19 cellular contexts compared by ENCODE assay signal in genomic region chr22:30861688-30862552, GRCh38.
DNase-seq lines count a peak whose midpoint lies in the region; ATAC-seq, FAIRE-seq and TF ChIP-seq lines count a peak whose summit lies in the region.
"Had no signal": no experiment of that assay in that cellular context is flagged by ENCODE, and none has a peak within 500 bp of the region (broad histone marks: within the 10 kb centered on the region; RNA-seq: fewer than 3 reads in every experiment).

No MANE protein-coding gene starts in this region.

- no peak for ATAC-seq in T-helper 17 cell
- ATAC-seq: activated CD8-positive, alpha-beta T cell treated with anti-CD3 and anti-CD28 coated beads for 36 hours; heart left ventricle; K562 had no signal

- H3K9me3 ChIP-seq in T-helper 17 cell (ENCODE audit: control insufficient read depth, low read length, poor library complexity, severe bottlenecking): no peaks in the 10 kb centered on the region
- H3K9me3 ChIP-seq: heart left ventricle, sigmoid colon had no signal

- no peak for FAIRE-seq in GM12892 (lab: Jason Lieb, UNC)
- FAIRE-seq in urothelium cell line (lab: Jason Lieb, UNC): no peak
- FAIRE-seq: endometrium, H54, K562 had no signal

- H3K27ac Mint-ChIP-seq in T-helper 17 cell: no peak overlapping the region
- H3K27ac Mint-ChIP-seq: activated CD8-positive, alpha-beta T cell treated with anti-CD3 and anti-CD28 coated beads for 36 hours; dendritic cell treated with granulocyte-macrophage colony-stimulating factor and Interleukin-4, amounts not matched to agents 40 ng/mL and 50 ng/mL, for 4 days; nephron had no signal

- H3K4me1 Mint-ChIP-seq in T-helper 17 cell: no peaks in the 10 kb centered on the region
- H3K4me1 Mint-ChIP-seq: nephron had no signal

- DNase-seq in GM12892 (ENCODE audit: insufficient read length): peak; percentile 10
- no peak for DNase-seq in T-helper 17 cell
- DNase-seq in mesenteric fat pad (ENCODE audit: low spot score): peak; percentile 62
- DNase-seq in urothelium cell line (ENCODE audit: low spot score): peak; percentile 1
- DNase-seq in retina: no peak
- DNase-seq in NOMO-1 (lab: John Stamatoyannopoulos, UW; ENCODE audit: unreplicated experiment in 2 of 2): no peak
- DNase-seq in stimulated activated naive CD4-positive, alpha-beta T cell treated with Interleukin-2 at 50 U/mL for 16 hours (lab: John Stamatoyannopoulos, UW): no peak
- DNase-seq: activated CD8-positive, alpha-beta T cell treated with anti-CD3 and anti-CD28 coated beads for 36 hours; activated naive CD4-positive, alpha-beta T cell treated with anti-CD3 and anti-CD28 coated beads, Interleukin-2, amount 50 U/mL, for 16 hours; anterior cingulate cortex; heart left ventricle; NCI-H1436; NCI-H524 treated with DMSO at 0.1 percent for 48 hours had no signal

- peaks cover 6% of the 10 kb centered on the region for H3K27me3 Mint-ChIP-seq in T-helper 17 cell
- H3K27me3 Mint-ChIP-seq: activated CD8-positive, alpha-beta T cell treated with anti-CD3 and anti-CD28 coated beads for 36 hours; dendritic cell treated with granulocyte-macrophage colony-stimulating factor and Interleukin-4, amounts not matched to agents 40 ng/mL and 50 ng/mL, for 4 days had no signal

- no peaks in the 10 kb centered on the region for H3K36me3 Mint-ChIP-seq in T-helper 17 cell (ENCODE audit: low read depth)

- peak overlapping the region; percentile 12 for H3K4me3 Mint-ChIP-seq in T-helper 17 cell
- H3K4me3 Mint-ChIP-seq: activated CD8-positive, alpha-beta T cell treated with anti-CD3 and anti-CD28 coated beads for 36 hours; dendritic cell treated with granulocyte-macrophage colony-stimulating factor and Interleukin-4, amounts not matched to agents 40 ng/mL and 50 ng/mL, for 4 days; nephron had no signal

- TF ChIP-seq POLR2A in GM12892 (IDR thresholded peaks at IDR 0.05; ENCODE audit: low read depth, low read length): no peak

Comparison
In these comparisons a context has a peak if more than half of its experiments do, and no peak if none do; other contexts are left out.
1. DNase-seq: peak in GM12892 (single experiment), mesenteric fat pad (single experiment) and urothelium cell line (single experiment); none in T-helper 17 cell (0 of 3), retina (single experiment), NOMO-1 (0 of 2) and stimulated activated naive CD4-positive, alpha-beta T cell treated with Interleukin-2 at 50 U/mL for 16 hours (single experiment).